ENCODE assay signal across 8 cellular contexts in genomic region chr4:1721003-1721665, GRCh38. TPM values are rescaled to one million over a fixed set of nuclear protein-coding genes. Genes with fewer than 3 reads are reported as not detected.
DNase-seq lines count a peak whose midpoint lies in the region; ATAC-seq and TF ChIP-seq lines count a peak whose summit lies in the region.

Gene TACC3, plus strand, starts transcription at chr4:1721521. Its CDS starts 1,901 bp downstream, at chr4:1723422.
A gene with protein sequence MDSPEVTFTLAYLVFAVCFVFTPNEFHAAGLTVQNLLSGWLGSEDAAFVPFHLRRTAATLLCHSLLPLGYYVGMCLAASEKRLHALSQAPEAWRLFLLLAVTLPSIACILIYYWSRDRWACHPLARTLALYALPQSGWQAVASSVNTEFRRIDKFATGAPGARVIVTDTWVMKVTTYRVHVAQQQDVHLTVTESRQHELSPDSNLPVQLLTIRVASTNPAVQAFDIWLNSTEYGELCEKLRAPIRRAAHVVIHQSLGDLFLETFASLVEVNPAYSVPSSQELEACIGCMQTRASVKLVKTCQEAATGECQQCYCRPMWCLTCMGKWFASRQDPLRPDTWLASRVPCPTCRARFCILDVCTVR (minus strand): TSS chr4:1721323. CDS start chr4:1720837, 486 bp downstream.

- peaks cover 82% of the 10 kb centered on the region for H3K36me3 Mint-ChIP-seq in activated T-cell treated with anti-CD3 and anti-CD28 coated beads, Interleukin-2, amount 50 U/mL, for 24 hours (ENCODE audit: low read depth)

- H3K27ac ChIP-seq in mucosa of rectum (ENCODE audit: low read depth in 2 of 2, low read length in 2 of 2): peak within 1 kb of the TSS; percentile 92 to 96

- no peaks in the 10 kb centered on the region for H3K27me3 Mint-ChIP-seq in activated T-cell treated with anti-CD3 and anti-CD28 coated beads, Interleukin-2, amount 50 U/mL, for 24 hours

- H3K4me3 Mint-ChIP-seq in activated T-cell treated with anti-CD3 and anti-CD28 coated beads, Interleukin-2, amount 50 U/mL, for 24 hours: peak within 1 kb of the TSS; percentile 99

- H3K27me3 ChIP-seq in mucosa of rectum (ENCODE audit: control insufficient read depth in 2 of 2, insufficient read depth in 2 of 2, low read length in 2 of 2): no peaks in the 10 kb centered on the region

- no peaks in the 10 kb centered on the region for H3K9me3 ChIP-seq in mucosa of rectum (ENCODE audit: control insufficient read depth in 2 of 2, low read length in 2 of 2)

- DNase-seq in DMS79 (lab: John Stamatoyannopoulos, UW) (peak; percentile 89), KG1 (lab: John Stamatoyannopoulos, UW) (peak; percentile 86), erythroblast (lab: John Stamatoyannopoulos, UW) (peak; percentile 93 to 96)
- DNase-seq in activated T-cell treated with anti-CD3 and anti-CD28 coated beads, Interleukin-2, amount 50 U/mL, for 24 hours: peak; percentile 96
- DNase-seq in stimulated activated CD8-positive, alpha-beta memory T cell treated with anti-CD3 and anti-CD28 coated beads, Interleukin-4, amount 100 ng/mL, for 48 hours: peak; percentile 94

- peaks cover 12 to 26% of the 10 kb centered on the region in 2 donors for H3K36me3 ChIP-seq in mucosa of rectum (ENCODE audit: control insufficient read depth in 2 of 2, insufficient read depth in 2 of 2, low read length in 2 of 2)

- H3K27ac Mint-ChIP-seq in activated T-cell treated with anti-CD3 and anti-CD28 coated beads, Interleukin-2, amount 50 U/mL, for 24 hours: peak within 1 kb of the TSS; percentile 98

- no peaks in the 10 kb centered on the region for H3K9me3 Mint-ChIP-seq in activated T-cell treated with anti-CD3 and anti-CD28 coated beads, Interleukin-2, amount 50 U/mL, for 24 hours

- peak within 1 kb of the TSS; percentile 88 to 93 for H3K9ac ChIP-seq in mucosa of rectum (ENCODE audit: low read depth in 1 of 2, low read length in 2 of 2)

- H3K4me3 ChIP-seq in mucosa of rectum (ENCODE audit: low read length in 2 of 2): peak within 1 kb of the TSS; percentile 86 to 96

- peak; percentile 66 for ATAC-seq in GM21737 (IDR thresholded peaks at IDR 0.05; ENCODE audit: unreplicated experiment)

- peaks cover 62% of the 10 kb centered on the region for H3K4me1 Mint-ChIP-seq in activated T-cell treated with anti-CD3 and anti-CD28 coated beads, Interleukin-2, amount 50 U/mL, for 24 hours (ENCODE audit: low read depth)

- TF ChIP-seq POLR2A in erythroblast (IDR thresholded peaks at IDR 0.05; ENCODE audit: low read length): peak; percentile 37

- H3K4me1 ChIP-seq in mucosa of rectum (ENCODE audit: control insufficient read depth in 2 of 2, insufficient read depth in 2 of 2, low read length in 2 of 2): peaks cover 20 to 36% of the 10 kb centered on the region in 2 donors

TF ChIP-seq in PFSK-1, 5 proteins besides CTCF, POLR2A, EP300 and RAD21:
- TF ChIP-seq TAF1 (IDR thresholded peaks at IDR 0.05; ENCODE audit: borderline replicate concordance, insufficient read depth, low read length): 0 out of 2 replicates have a peak, but pooled peaks have one; percentile 65
- peak; percentile 45 for TF ChIP-seq POLR2AphosphoS5 (IDR thresholded peaks at IDR 0.05; ENCODE audit: low read depth, low read length)
- peak; percentile 13; the same call in 1 of the 2 replicates for TF ChIP-seq SIN3A (IDR thresholded peaks at IDR 0.05; ENCODE audit: borderline replicate concordance, insufficient read depth, low read length)
- TF ChIP-seq FOXP2 (optimal IDR thresholded peaks at IDR 0.05; ENCODE audit: borderline replicate concordance, extremely low read depth, extremely low read length, insufficient read depth): no peak
- no peak for TF ChIP-seq REST (IDR thresholded peaks at IDR 0.05; ENCODE audit: insufficient read depth in 1 of 2, low read depth in 2 of 2, low read length in 2 of 2)

RNA-seq across cellular contexts. Expression of gene TACC3, which starts in this region (rescaled TPM):
- polyA plus RNA-seq in PFSK-1 (2012; ENCODE audit: insufficient read length, low read depth): 72.0 TPM

RNA-seq across cellular contexts. Expression of the second gene that starts in this region (rescaled TPM):
- polyA plus RNA-seq in PFSK-1 (2012; ENCODE audit: insufficient read length, low read depth): 32.5 TPM

Comparison
In these comparisons a context has a peak if more than half of its experiments do, and no peak if none do; other contexts are left out.
1. Peak in every context shown above with its lines: DNase-seq, ATAC-seq, H3K4me3 ChIP-seq and H3K27ac ChIP-seq.